ENCODE assay signal across 19 cellular contexts in the genomic region with DNA sequence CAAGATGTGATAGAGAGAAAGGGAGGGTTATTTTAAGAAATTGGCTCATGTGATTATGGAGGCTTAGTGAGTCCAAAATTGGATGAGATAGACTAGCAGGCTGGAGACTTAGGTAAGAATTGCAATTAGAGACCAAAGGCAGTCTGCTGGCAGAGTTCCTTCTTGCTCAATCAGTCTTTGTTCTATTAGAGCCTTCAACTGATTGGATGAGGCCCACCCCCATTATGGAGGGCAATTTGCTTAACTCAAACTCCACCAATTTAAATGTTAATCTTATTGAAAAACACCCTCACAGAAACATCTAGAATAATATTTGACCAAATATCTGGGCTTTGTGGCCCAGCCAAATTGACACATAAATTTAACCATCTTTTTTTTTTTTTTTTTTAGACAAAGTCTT. TPM values are rescaled to one million over a fixed set of nuclear protein-coding genes. Genes with fewer than 3 reads are reported as not detected.
DNase-seq lines count a peak whose midpoint lies in the region; ATAC-seq and TF ChIP-seq lines count a peak whose summit lies in the region.
"Had no signal": no experiment of that assay in that cellular context is flagged by ENCODE, and none has a peak within 500 bp of the region (broad histone marks: within the 10 kb centered on the region; RNA-seq: fewer than 3 reads in every experiment).

No MANE protein-coding gene starts in this region.

- H3K27ac ChIP-seq in HCT116 (ENCODE audit: low read depth, low read length) (no peak overlapping the region), HEK293 (ENCODE audit: extremely low read depth, low read depth, low read length) (no peak overlapping the region)
- H3K27ac ChIP-seq: BLaER1 had no signal

- H4K20me1 ChIP-seq in HCT116 (ENCODE audit: insufficient read depth) = no peaks in the 10 kb centered on the region
- H4K20me1 ChIP-seq: BLaER1 had no signal

- H3K4me3 Mint-ChIP-seq in activated CD8-positive, alpha-beta memory T cell treated with anti-CD3 and anti-CD28 coated beads, Interleukin-2, amount 10 ng/mL, durations not matched to agents 7 days and 5 days = no peak overlapping the region
- H3K4me3 Mint-ChIP-seq: CD14-positive monocyte; CD4-positive, alpha-beta memory T cell; CD4-positive, CD25-positive, alpha-beta regulatory T cell; CD8-positive, alpha-beta memory T cell had no signal

- no peak for TF ChIP-seq RAD21 in HCT116 (IDR thresholded peaks at IDR 0.05; ENCODE audit: low read depth)

- no peaks in the 10 kb centered on the region for H3K9me3 ChIP-seq in HCT116 (ENCODE audit: control insufficient read depth in 1 of 2, insufficient read depth in 1 of 2, low read depth in 1 of 2, low read length in 2 of 2)
- H3K9me3 ChIP-seq in HEK293 (ENCODE audit: control insufficient read depth, insufficient read depth, low read depth, low read length) = no peaks in the 10 kb centered on the region
- H3K9me3 ChIP-seq: BE2C, BLaER1 had no signal

- H3K9ac ChIP-seq in HCT116 (ENCODE audit: low read length) = no peak overlapping the region
- H3K9ac ChIP-seq: BLaER1 had no signal

- no peaks in the 10 kb centered on the region for H3K9me3 Mint-ChIP-seq in activated CD8-positive, alpha-beta memory T cell treated with anti-CD3 and anti-CD28 coated beads, Interleukin-2, amount 10 ng/mL, durations not matched to agents 7 days and 5 days (ENCODE audit: low read depth)
- H3K9me3 Mint-ChIP-seq: CD4-positive, CD25-positive, alpha-beta regulatory T cell had no signal

- H2AFZ ChIP-seq in HCT116 (ENCODE audit: low read depth, low read length, poor library complexity, severe bottlenecking) = peak overlapping the region; percentile 37

- RAD21 ChIA-PET in HCT116 (lab: Charles Lee; ENCODE audit: low non-redundant PET in 1 of 2, low total read pairs in 2 of 2, uncharacterized antibody in 2 of 2, unreplicated experiment in 2 of 2) = no interaction called here

- TF ChIP-seq CTCF in HCT116 (IDR thresholded peaks at IDR 0.05 in 2 of 3, conservative IDR thresholded peaks at IDR 0.05 in 1 of 3; ENCODE audit: borderline replicate concordance in 1 of 3, insufficient read depth in 1 of 3, low read depth in 2 of 3, low read length in 2 of 3) = no peak
- no peak for TF ChIP-seq CTCF in HEK293 (tag by site-specific recombination; IDR thresholded peaks at IDR 0.05)

- POLR2A ChIA-PET in HCT116 (lab: Charles Lee) (no interaction called here), HEK293 (lab: Yijun Ruan, JAX) (no interaction called here)

- CTCF ChIA-PET in HCT116 (lab: Charles Lee) = interaction anchor here (1.0 to 4.7 kb wide), 2 partner anchors 14 to 250 kb away, joined by 3 to 129 read pairs; no protein-coding TSS in a partner anchor
- CTCF ChIA-PET in HEK293 (lab: Yijun Ruan, JAX) = interaction anchor here (0.7 to 2.9 kb wide), 2 partner anchors 107 to 266 kb away, joined by 3 to 38 read pairs; no protein-coding TSS in a partner anchor
- CTCF ChIA-PET in activated CD8-positive, alpha-beta memory T cell treated with anti-CD3 and anti-CD28 coated beads, Interleukin-2, amount 10 ng/mL, durations not matched to agents 7 days and 5 days (lab: Charles Lee) = no interaction called here

- H3K4me3 ChIP-seq in HCT116 (replicated peaks in 1 of 2; ENCODE audit: low read depth in 1 of 2, low read length in 2 of 2) (no peak overlapping the region), HEK293 (ENCODE audit: low read depth, low read length) (no peak overlapping the region)
- H3K4me3 ChIP-seq: BLaER1 had no signal

- no peaks in the 10 kb centered on the region for H3K27me3 ChIP-seq in HCT116 (ENCODE audit: insufficient read depth, low read length)
- H3K27me3 ChIP-seq: BE2C, BLaER1 had no signal

- H3K4me1 Mint-ChIP-seq in activated CD8-positive, alpha-beta memory T cell treated with anti-CD3 and anti-CD28 coated beads, Interleukin-2, amount 10 ng/mL, durations not matched to agents 7 days and 5 days = no peaks in the 10 kb centered on the region
- H3K4me1 Mint-ChIP-seq: CD14-positive monocyte; CD4-positive, alpha-beta memory T cell; CD4-positive, CD25-positive, alpha-beta regulatory T cell; CD8-positive, alpha-beta memory T cell had no signal

- no peaks in the 10 kb centered on the region for H3K36me3 Mint-ChIP-seq in activated CD8-positive, alpha-beta memory T cell treated with anti-CD3 and anti-CD28 coated beads, Interleukin-2, amount 10 ng/mL, durations not matched to agents 7 days and 5 days
- H3K36me3 Mint-ChIP-seq: CD14-positive monocyte; CD4-positive, alpha-beta memory T cell; CD4-positive, CD25-positive, alpha-beta regulatory T cell; CD8-positive, alpha-beta memory T cell had no signal

- peaks cover 3 to 6% of the 10 kb centered on the region in 2 experiments; a peak in 1 of 4 replicates for H3K4me1 ChIP-seq in HCT116 (ENCODE audit: control insufficient read depth in 1 of 2, insufficient read depth in 2 of 2, low read length in 2 of 2)
- no peaks in the 10 kb centered on the region for H3K4me1 ChIP-seq in HEK293 (ENCODE audit: control insufficient read depth, insufficient read depth, low read length)
- H3K4me1 ChIP-seq: BE2C had no signal

- H3K9me2 ChIP-seq in HCT116 (ENCODE audit: insufficient read depth) = no peaks in the 10 kb centered on the region

- no TSS peak for BruUV-seq in HCT116 (replicated peaks; lab: Mats Ljungman, UMichigan)

- intact Hi-C loops in HCT116 (cut with micrococcal nuclease) = no loop called here

- TF ChIP-seq POLR2A in HCT116 (IDR thresholded peaks at IDR 0.05; ENCODE audit: borderline replicate concordance, extremely low read depth, insufficient read depth, insufficient read length) = no peak

- no peak for ATAC-seq in HCT116
- ATAC-seq in activated CD8-positive, alpha-beta memory T cell treated with anti-CD3 and anti-CD28 coated beads, Interleukin-2, amount 10 ng/mL, durations not matched to agents 7 days and 5 days = no peak

- no peak for DNase-seq in HCT116 (ENCODE audit: low read depth, low spot score)
- peak; percentile 3 for DNase-seq in foreskin melanocyte
- DNase-seq in OCI-M1 (lab: John Stamatoyannopoulos, UW) = no peak
- DNase-seq in activated CD8-positive, alpha-beta memory T cell treated with anti-CD3 and anti-CD28 coated beads, Interleukin-2, amount 10 ng/mL, durations not matched to agents 7 days and 5 days = no peak
- DNase-seq: 8988T; ACHN; BE2C; C1 segment of cervical spinal cord; CD4-positive, alpha-beta memory T cell; CD4-positive, CD25-positive, alpha-beta regulatory T cell; CD8-positive, alpha-beta memory T cell; COR-L47; DMS79 treated with DMSO at 0.1 percent for 48 hours; GF-D8 had no signal

- H3K36me3 ChIP-seq in HCT116 (ENCODE audit: control insufficient read depth in 1 of 2, insufficient read depth in 2 of 2, low read length in 2 of 2) (no peaks in the 10 kb centered on the region), HEK293 (ENCODE audit: control insufficient read depth in 2 of 2, insufficient read depth in 1 of 2, low read length in 2 of 2) (no peaks in the 10 kb centered on the region)
- H3K36me3 ChIP-seq: BE2C, BLaER1 had no signal

- no peak overlapping the region for H3K27ac Mint-ChIP-seq in activated CD8-positive, alpha-beta memory T cell treated with anti-CD3 and anti-CD28 coated beads, Interleukin-2, amount 10 ng/mL, durations not matched to agents 7 days and 5 days
- H3K27ac Mint-ChIP-seq: CD14-positive monocyte; CD4-positive, alpha-beta memory T cell; CD4-positive, CD25-positive, alpha-beta regulatory T cell; CD8-positive, alpha-beta memory T cell had no signal

- H3K27me3 Mint-ChIP-seq in activated CD8-positive, alpha-beta memory T cell treated with anti-CD3 and anti-CD28 coated beads, Interleukin-2, amount 10 ng/mL, durations not matched to agents 7 days and 5 days = peaks cover 37% of the 10 kb centered on the region

- H3K79me2 ChIP-seq in HCT116 (ENCODE audit: insufficient read depth, low read length) = no peaks in the 10 kb centered on the region

- no peak overlapping the region for H3K4me2 ChIP-seq in HCT116 (ENCODE audit: low read length)
- H3K4me2 ChIP-seq: BLaER1 had no signal

TF ChIP-seq in HCT116, 20 proteins besides CTCF, POLR2A, EP300 and RAD21:
- TF ChIP-seq TCF7L2 (IDR thresholded peaks at IDR 0.05; ENCODE audit: borderline replicate concordance, extremely low read depth, insufficient read depth, insufficient read length) = no peak
- no peak for TF ChIP-seq ZFX (IDR thresholded peaks at IDR 0.05)
- no peak for TF ChIP-seq POLR2AphosphoS5 (IDR thresholded peaks at IDR 0.05; ENCODE audit: low read depth, low read length)

TF ChIP-seq in HEK293, 187 proteins besides CTCF, POLR2A, EP300 and RAD21:
- TF ChIP-seq ZNF10 (tag by site-specific recombination; IDR thresholded peaks at IDR 0.05) = peak; percentile 94
- TF ChIP-seq, protein P1, sequence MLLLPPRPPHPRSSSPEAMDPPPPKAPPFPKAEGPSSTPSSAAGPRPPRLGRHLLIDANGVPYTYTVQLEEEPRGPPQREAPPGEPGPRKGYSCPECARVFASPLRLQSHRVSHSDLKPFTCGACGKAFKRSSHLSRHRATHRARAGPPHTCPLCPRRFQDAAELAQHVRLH (tag by site-specific recombination; IDR thresholded peaks at IDR 0.05) = no peak

RNA-seq across cellular contexts. Expression of a gene that starts 23.9 kb away (rescaled TPM):
- total RNA-seq in HCT116 (2021; ENCODE audit: unreplicated experiment) = not detected
- not detected in 2 replicates for polyA plus RNA-seq in HCT116 (2012)
- not detected for total RNA-seq in activated CD8-positive, alpha-beta memory T cell treated with anti-CD3 and anti-CD28 coated beads, Interleukin-2, amount 10 ng/mL, durations not matched to agents 7 days and 5 days
- total RNA-seq: A673; CD4-positive, alpha-beta memory T cell; CD4-positive, CD25-positive, alpha-beta regulatory T cell; CD8-positive, alpha-beta memory T cell had no signal
- polyA plus RNA-seq: AG04450; CD14-positive monocyte; CD4-positive, alpha-beta memory T cell; CD4-positive, CD25-positive, alpha-beta regulatory T cell; CD8-positive, alpha-beta memory T cell had no signal
